27 cellular contexts compared by ENCODE assay signal in genomic region chr3:179455954-179456353, GRCh38. TPM values are rescaled to one million over a fixed set of nuclear protein-coding genes. Genes with fewer than 3 reads are reported as not detected.
DNase-seq lines count a peak whose midpoint lies in the region; ATAC-seq, FAIRE-seq and TF ChIP-seq lines count a peak whose summit lies in the region.
"Had no signal": no experiment of that assay in that cellular context is flagged by ENCODE, and none has a peak within 500 bp of the region (broad histone marks: within the 10 kb centered on the region; RNA-seq: fewer than 3 reads in every experiment).

No MANE protein-coding gene starts in this region.

- TF ChIP-seq CTCF in astrocyte (IDR thresholded peaks at IDR 0.05; ENCODE audit: insufficient read depth, low read depth, low read length) = no peak

- no peaks in the 10 kb centered on the region for H3K9me3 ChIP-seq in astrocyte (ENCODE audit: insufficient read depth, low read depth, low read length)
- H3K9me3 ChIP-seq: SJCRH30 had no signal

- no peaks in the 10 kb centered on the region for H3K36me3 ChIP-seq in astrocyte (ENCODE audit: insufficient read depth, low read length)
- H3K36me3 ChIP-seq: SJCRH30 had no signal

- DNase-seq in activated CD4-positive, alpha-beta T cell treated with anti-CD3 and anti-CD28 coated beads, Interleukin-2, amount 10 ng/mL, durations not matched to agents 24 days and 14 days = peak; percentile 39
- DNase-seq in activated CD4-positive, alpha-beta T cell treated with anti-CD3 and anti-CD28 coated beads for 4 hours = no peak
- no peak for DNase-seq in astrocyte (ENCODE audit: low read depth)
- peak; percentile 34 for DNase-seq in iris pigment epithelial cell (ENCODE audit: low read depth)
- no peak for DNase-seq in mucosa of gallbladder (ENCODE audit: low spot score)
- no peak for DNase-seq in posterior vena cava (ENCODE audit: low spot score)
- DNase-seq: Calu3; CD8-positive, alpha-beta memory T cell; DMS79 treated with DMSO at 0.1 percent for 48 hours; GOT3; NCI-H1048; NCI-H1417; NCI-H1694; NCI-H2029 treated with DMSO at 0.1 percent for 48 hours; NCI-H446 treated with DMSO at 0.1 percent for 48 hours; NCI-H526; NK-92 treated with Interleukin-12 subunit alpha and Interleukin-12 subunit beta, amount 100 ng/mL, for 24 hours; PC-9; SJCRH30 had no signal

- peaks cover 9% of the 10 kb centered on the region for H3K4me1 ChIP-seq in astrocyte (ENCODE audit: insufficient read depth, low read length)
- H3K4me1 ChIP-seq: SJCRH30 had no signal

- no peaks in the 10 kb centered on the region for H3K9me3 Mint-ChIP-seq in activated CD4-positive, alpha-beta T cell treated with anti-CD3 and anti-CD28 coated beads, Interleukin-2, amount 10 ng/mL, durations not matched to agents 24 days and 14 days
- no peaks in the 10 kb centered on the region for H3K9me3 Mint-ChIP-seq in astrocyte (ENCODE audit: unreplicated experiment)
- H3K9me3 Mint-ChIP-seq: CD14-positive monocyte; CD8-positive, alpha-beta memory T cell; IgD-negative memory B cell had no signal

- peaks cover under 1% of the 10 kb centered on the region for H3K79me2 ChIP-seq in astrocyte (ENCODE audit: insufficient read depth, low read length)

- H3K4me3 ChIP-seq in astrocyte (ENCODE audit: insufficient read depth, low read depth, low read length) = no peak overlapping the region
- H3K4me3 ChIP-seq: PC-9, SJCRH30 had no signal

- H3K4me2 ChIP-seq in astrocyte (ENCODE audit: low read length) = no peak overlapping the region
- H3K4me2 ChIP-seq: PC-9 had no signal

- intact Hi-C loops in activated CD4-positive, alpha-beta T cell treated with anti-CD3 and anti-CD28 coated beads, Interleukin-2, amount 10 ng/mL, durations not matched to agents 24 days and 14 days (cut with micrococcal nuclease) = loop anchor here (10.0 kb wide), 1 partner anchor 441 kb away; no protein-coding TSS in a partner anchor
- intact Hi-C loops in posterior vena cava (cut with DNase I) = loop anchor here in 1 of 2 donors (10.0 kb wide), 1 partner anchor 109 kb away; the partner anchor contains the start of gene ACTL6A

- no peak overlapping the region for H3K27ac ChIP-seq in astrocyte (ENCODE audit: low read depth, low read length)
- H3K27ac ChIP-seq: 22Rv1, PC-9, SJCRH30 had no signal

- H3K9ac ChIP-seq in astrocyte (ENCODE audit: low read length) = no peak overlapping the region

- peaks cover 2% of the 10 kb centered on the region for H3K27me3 ChIP-seq in astrocyte (ENCODE audit: insufficient read depth, low read length)
- H3K27me3 ChIP-seq: SJCRH30 had no signal

- no peak overlapping the region for H2AFZ ChIP-seq in astrocyte (ENCODE audit: low read depth, low read length)

- no peaks in the 10 kb centered on the region for H4K20me1 ChIP-seq in astrocyte (ENCODE audit: insufficient read depth, low read length)

- no peaks in the 10 kb centered on the region for H3K36me3 Mint-ChIP-seq in activated CD4-positive, alpha-beta T cell treated with anti-CD3 and anti-CD28 coated beads, Interleukin-2, amount 10 ng/mL, durations not matched to agents 24 days and 14 days (ENCODE audit: low read depth)
- no peaks in the 10 kb centered on the region for H3K36me3 Mint-ChIP-seq in astrocyte (ENCODE audit: low read depth, unreplicated experiment)
- H3K36me3 Mint-ChIP-seq: CD14-positive monocyte had no signal

- peaks cover 63% of the 10 kb centered on the region for H3K27me3 Mint-ChIP-seq in activated CD4-positive, alpha-beta T cell treated with anti-CD3 and anti-CD28 coated beads, Interleukin-2, amount 10 ng/mL, durations not matched to agents 24 days and 14 days
- peaks cover 2% of the 10 kb centered on the region for H3K27me3 Mint-ChIP-seq in astrocyte (ENCODE audit: low read depth, unreplicated experiment)
- H3K27me3 Mint-ChIP-seq: B cell had no signal

- H3K4me1 Mint-ChIP-seq in activated CD4-positive, alpha-beta T cell treated with anti-CD3 and anti-CD28 coated beads, Interleukin-2, amount 10 ng/mL, durations not matched to agents 24 days and 14 days = peaks cover 5% of the 10 kb centered on the region
- H3K4me1 Mint-ChIP-seq in astrocyte (ENCODE audit: low read depth, unreplicated experiment) = peaks cover 20% of the 10 kb centered on the region

- no peak overlapping the region for H3K4me3 Mint-ChIP-seq in activated CD4-positive, alpha-beta T cell treated with anti-CD3 and anti-CD28 coated beads, Interleukin-2, amount 10 ng/mL, durations not matched to agents 24 days and 14 days
- H3K4me3 Mint-ChIP-seq in astrocyte (ENCODE audit: unreplicated experiment) = no peak overlapping the region
- H3K4me3 Mint-ChIP-seq: B cell; CD14-positive monocyte; CD8-positive, alpha-beta memory T cell had no signal

- H3K27ac Mint-ChIP-seq in activated CD4-positive, alpha-beta T cell treated with anti-CD3 and anti-CD28 coated beads, Interleukin-2, amount 10 ng/mL, durations not matched to agents 24 days and 14 days = no peak overlapping the region
- peak overlapping the region; percentile 28 for H3K27ac Mint-ChIP-seq in astrocyte (ENCODE audit: unreplicated experiment)
- H3K27ac Mint-ChIP-seq: B cell; CD8-positive, alpha-beta memory T cell; IgD-negative memory B cell had no signal

- no peak for FAIRE-seq in astrocyte (lab: Jason Lieb, UNC)
- FAIRE-seq: GM18507 had no signal

- ATAC-seq in GM21786 (IDR thresholded peaks at IDR 0.05; ENCODE audit: unreplicated experiment) = no peak
- ATAC-seq: HCT116, Right ventricle myocardium inferior had no signal

RNA-seq across cellular contexts. Expression of gene GNB4, which starts 4.7 kb away (rescaled TPM):
- total RNA-seq in activated CD4-positive, alpha-beta T cell treated with anti-CD3 and anti-CD28 coated beads, Interleukin-2, amount 10 ng/mL, durations not matched to agents 24 days and 14 days = 11.8 and 14.0 TPM in 2 replicates
- total RNA-seq in astrocyte (83.7 and 85.7 TPM in 2 replicates), mucosa of gallbladder (14.5 TPM), posterior vena cava (10 to 100 TPM; 59.0 to 66.6 TPM)

Comparison
In these comparisons a context has a peak if more than half of its experiments do, and no peak if none do; other contexts are left out.
1. DNase-seq: peak in activated CD4-positive, alpha-beta T cell treated with anti-CD3 and anti-CD28 coated beads, Interleukin-2, amount 10 ng/mL, durations not matched to agents 24 days and 14 days (single experiment) and iris pigment epithelial cell (single experiment); none in activated CD4-positive, alpha-beta T cell treated with anti-CD3 and anti-CD28 coated beads for 4 hours (0 of 2), astrocyte (single experiment), mucosa of gallbladder (single experiment) and posterior vena cava (single experiment).